Comparison of ENCODE assay signal across 1 cellular context in genomic region chr3:114879059-114880031, GRCh38.
A peak's percentile ranks its signal among the peaks of the same experiment; 100 is the strongest.
TF ChIP-seq lines count a peak whose summit lies in the region.

No MANE protein-coding gene starts in this region.

TF ChIP-seq in GM12878, 131 proteins besides CTCF, POLR2A, EP300 and RAD21 (continued from another document and continues in another):
- TF ChIP-seq, protein P1, sequence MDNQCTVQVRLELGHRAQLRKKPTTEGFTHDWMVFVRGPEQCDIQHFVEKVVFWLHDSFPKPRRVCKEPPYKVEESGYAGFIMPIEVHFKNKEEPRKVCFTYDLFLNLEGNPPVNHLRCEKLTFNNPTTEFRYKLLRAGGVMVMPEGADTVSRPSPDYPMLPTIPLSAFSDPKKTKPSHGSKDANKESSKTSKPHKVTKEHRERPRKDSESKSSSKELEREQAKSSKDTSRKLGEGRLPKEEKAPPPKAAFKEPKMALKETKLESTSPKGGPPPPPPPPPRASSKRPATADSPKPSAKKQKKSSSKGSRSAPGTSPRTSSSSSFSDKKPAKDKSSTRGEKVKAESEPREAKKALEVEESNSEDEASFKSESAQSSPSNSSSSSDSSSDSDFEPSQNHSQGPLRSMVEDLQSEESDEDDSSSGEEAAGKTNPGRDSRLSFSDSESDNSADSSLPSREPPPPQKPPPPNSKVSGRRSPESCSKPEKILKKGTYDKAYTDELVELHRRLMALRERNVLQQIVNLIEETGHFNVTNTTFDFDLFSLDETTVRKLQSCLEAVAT (IDR thresholded peaks at IDR 0.05) = no peak
- TF ChIP-seq ZBTB40 (IDR thresholded peaks at IDR 0.05; ENCODE audit: borderline replicate concordance) (no peak), CBX3 (IDR thresholded peaks at IDR 0.05; ENCODE audit: borderline replicate concordance, low read depth) (no peak), EED (IDR thresholded peaks at IDR 0.05; ENCODE audit: low read depth) (peak; percentile 96), POU2F2 (IDR thresholded peaks at IDR 0.05; ENCODE audit: borderline replicate concordance, low read depth, low read length) (peak; percentile 51; the same call in 1 of the 3 replicates), ZNF217 (IDR thresholded peaks at IDR 0.05) (no peak), RBBP5 (conservative IDR thresholded peaks at IDR 0.05) (no peak), YY1 (IDR thresholded peaks at IDR 0.05; ENCODE audit: low read depth, low read length) (no peak), MYB (IDR thresholded peaks at IDR 0.05; ENCODE audit: borderline replicate concordance, low read depth, low read length) (no peak), RCOR1 (conservative IDR thresholded peaks at IDR 0.05; ENCODE audit: low read depth, low read length) (no peak), ZBTB11 (CRISPR knock-in tag; IDR thresholded peaks at IDR 0.05) (no peak), NR2C1 (IDR thresholded peaks at IDR 0.05) (no peak), GABPA (IDR thresholded peaks at IDR 0.05; ENCODE audit: low read depth) (peak; percentile 67), HCFC1 (IDR thresholded peaks at IDR 0.05; ENCODE audit: low read length) (no peak), NBN (IDR thresholded peaks at IDR 0.05) (no peak), POLR2AphosphoS5 (IDR thresholded peaks at IDR 0.05; ENCODE audit: low read length) (no peak), RB1 (IDR thresholded peaks at IDR 0.05; ENCODE audit: borderline replicate concordance) (no peak), TBL1XR1 (IDR thresholded peaks at IDR 0.05; ENCODE audit: low read depth, low read length) (no peak), FOXK2 (IDR thresholded peaks at IDR 0.05) (no peak), ZNF384 (IDR thresholded peaks at IDR 0.05; ENCODE audit: borderline replicate concordance, low read depth, low read length) (peak; percentile 43; the same call in 1 of the 2 replicates), NKRF (conservative IDR thresholded peaks at IDR 0.05) (no peak), POLR2AphosphoS2 (IDR thresholded peaks at IDR 0.05; ENCODE audit: low read depth, low read length) (no peak), SMAD1 (IDR thresholded peaks at IDR 0.05; ENCODE audit: low read depth, partially characterized antibody) (no peak), TARDBP (IDR thresholded peaks at IDR 0.05; ENCODE audit: borderline replicate concordance) (no peak), TCF3 (IDR thresholded peaks at IDR 0.05; ENCODE audit: borderline replicate concordance, insufficient read depth, low read depth, low read length) (no peak), ZBTB33 (IDR thresholded peaks at IDR 0.05) (no peak), RELA (IDR thresholded peaks at IDR 0.05; ENCODE audit: borderline replicate concordance, partially characterized antibody) (no peak), BACH1 (IDR thresholded peaks at IDR 0.05; ENCODE audit: borderline replicate concordance) (no peak), ZZZ3 (IDR thresholded peaks at IDR 0.05; ENCODE audit: control insufficient read depth, insufficient read length, low read depth) (no peak), NFXL1 (IDR thresholded peaks at IDR 0.05; ENCODE audit: borderline replicate concordance) (no peak), HDAC6 (IDR thresholded peaks at IDR 0.05; ENCODE audit: unreplicated experiment) (no peak), NFYA (IDR thresholded peaks at IDR 0.05; ENCODE audit: borderline replicate concordance, low read depth, low read length) (no peak), IKZF1 (conservative IDR thresholded peaks at IDR 0.05) (peak; percentile 44), RAD51 (IDR thresholded peaks at IDR 0.05) (no peak), RUNX3 (IDR thresholded peaks at IDR 0.05; ENCODE audit: low read length) (peak; percentile 99), SMARCA5 (IDR thresholded peaks at IDR 0.05) (no peak), CEBPZ (IDR thresholded peaks at IDR 0.05; ENCODE audit: low read depth, low read length) (no peak), ZNF24 (IDR thresholded peaks at IDR 0.05) (no peak), KAT2A (conservative IDR thresholded peaks at IDR 0.05; ENCODE audit: control insufficient read depth, low read depth, low read length) (no peak)
- TF ChIP-seq, protein P2, sequence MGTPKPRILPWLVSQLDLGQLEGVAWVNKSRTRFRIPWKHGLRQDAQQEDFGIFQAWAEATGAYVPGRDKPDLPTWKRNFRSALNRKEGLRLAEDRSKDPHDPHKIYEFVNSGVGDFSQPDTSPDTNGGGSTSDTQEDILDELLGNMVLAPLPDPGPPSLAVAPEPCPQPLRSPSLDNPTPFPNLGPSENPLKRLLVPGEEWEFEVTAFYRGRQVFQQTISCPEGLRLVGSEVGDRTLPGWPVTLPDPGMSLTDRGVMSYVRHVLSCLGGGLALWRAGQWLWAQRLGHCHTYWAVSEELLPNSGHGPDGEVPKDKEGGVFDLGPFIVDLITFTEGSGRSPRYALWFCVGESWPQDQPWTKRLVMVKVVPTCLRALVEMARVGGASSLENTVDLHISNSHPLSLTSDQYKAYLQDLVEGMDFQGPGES (IDR thresholded peaks at IDR 0.05) = no peak
- TF ChIP-seq, protein P3, sequence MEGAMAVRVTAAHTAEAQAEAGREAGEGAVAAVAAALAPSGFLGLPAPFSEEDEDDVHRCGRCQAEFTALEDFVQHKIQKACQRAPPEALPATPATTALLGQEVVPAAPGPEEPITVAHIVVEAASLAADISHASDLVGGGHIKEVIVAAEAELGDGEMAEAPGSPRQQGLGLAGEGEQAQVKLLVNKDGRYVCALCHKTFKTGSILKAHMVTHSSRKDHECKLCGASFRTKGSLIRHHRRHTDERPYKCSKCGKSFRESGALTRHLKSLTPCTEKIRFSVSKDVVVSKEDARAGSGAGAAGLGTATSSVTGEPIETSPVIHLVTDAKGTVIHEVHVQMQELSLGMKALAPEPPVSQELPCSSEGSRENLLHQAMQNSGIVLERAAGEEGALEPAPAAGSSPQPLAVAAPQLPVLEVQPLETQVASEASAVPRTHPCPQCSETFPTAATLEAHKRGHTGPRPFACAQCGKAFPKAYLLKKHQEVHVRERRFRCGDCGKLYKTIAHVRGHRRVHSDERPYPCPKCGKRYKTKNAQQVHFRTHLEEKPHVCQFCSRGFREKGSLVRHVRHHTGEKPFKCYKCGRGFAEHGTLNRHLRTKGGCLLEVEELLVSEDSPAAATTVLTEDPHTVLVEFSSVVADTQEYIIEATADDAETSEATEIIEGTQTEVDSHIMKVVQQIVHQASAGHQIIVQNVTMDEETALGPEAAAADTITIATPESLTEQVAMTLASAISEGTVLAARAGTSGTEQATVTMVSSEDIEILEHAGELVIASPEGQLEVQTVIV (IDR thresholded peaks at IDR 0.05; ENCODE audit: borderline replicate concordance, partially characterized antibody) = no peak
- TF ChIP-seq, protein P4, sequence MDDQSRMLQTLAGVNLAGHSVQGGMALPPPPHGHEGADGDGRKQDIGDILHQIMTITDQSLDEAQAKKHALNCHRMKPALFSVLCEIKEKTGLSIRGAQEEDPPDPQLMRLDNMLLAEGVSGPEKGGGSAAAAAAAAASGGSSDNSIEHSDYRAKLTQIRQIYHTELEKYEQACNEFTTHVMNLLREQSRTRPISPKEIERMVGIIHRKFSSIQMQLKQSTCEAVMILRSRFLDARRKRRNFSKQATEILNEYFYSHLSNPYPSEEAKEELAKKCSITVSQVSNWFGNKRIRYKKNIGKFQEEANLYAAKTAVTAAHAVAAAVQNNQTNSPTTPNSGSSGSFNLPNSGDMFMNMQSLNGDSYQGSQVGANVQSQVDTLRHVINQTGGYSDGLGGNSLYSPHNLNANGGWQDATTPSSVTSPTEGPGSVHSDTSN (IDR thresholded peaks at IDR 0.05; ENCODE audit: insufficient replicate concordance, low read depth, low read length) = no peak
